In the genomic region with DNA sequence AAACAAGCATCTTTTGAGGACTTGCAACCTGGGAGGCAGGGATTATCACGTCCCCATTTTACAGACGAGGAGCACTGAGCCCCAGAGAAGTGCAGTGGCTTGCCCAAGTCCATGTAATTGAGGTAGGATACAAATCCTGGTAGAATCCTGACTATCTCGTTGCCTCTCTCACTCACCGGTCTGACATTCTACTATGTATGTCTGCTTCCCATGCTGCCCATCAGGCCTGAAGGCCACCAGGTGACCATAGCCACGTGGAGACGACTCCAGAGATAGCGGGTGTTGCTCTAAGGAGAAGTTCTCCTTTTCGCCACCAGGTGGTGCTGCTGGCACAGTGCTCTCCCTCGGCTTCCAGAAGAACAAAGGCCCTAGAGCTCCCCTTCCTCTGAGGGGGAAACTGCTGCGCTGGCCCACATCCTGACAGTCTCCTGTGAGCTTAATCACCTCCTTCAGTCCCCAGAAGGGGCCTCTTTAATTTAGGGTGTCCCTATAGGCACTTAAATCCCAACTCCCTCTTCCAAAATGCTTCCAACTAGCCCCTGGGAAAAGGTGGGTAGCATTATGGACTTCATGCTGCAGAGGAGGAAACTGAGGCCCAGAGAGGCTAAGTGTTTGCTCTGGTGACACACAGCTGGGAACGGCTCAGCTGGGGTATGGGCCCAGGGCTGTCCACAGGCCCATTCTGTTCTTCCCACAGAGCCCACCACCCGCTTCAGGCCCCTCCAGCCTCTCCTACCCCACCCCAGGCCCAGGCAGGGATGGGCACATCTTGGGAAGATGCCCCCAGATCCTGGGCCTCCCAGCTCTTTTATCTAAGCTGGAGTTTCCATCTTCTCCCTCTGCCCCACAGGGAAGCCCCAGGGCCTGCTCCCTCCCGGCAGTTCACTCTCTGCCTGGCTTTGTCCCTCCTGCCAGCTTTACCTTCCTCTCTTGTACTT, we compare ENCODE assay signal across 8 cellular contexts. TPM values are rescaled to one million over a fixed set of nuclear protein-coding genes. Genes with fewer than 3 reads are reported as not detected.
DNase-seq lines count a peak whose midpoint lies in the region; ATAC-seq and TF ChIP-seq lines count a peak whose summit lies in the region.

No MANE protein-coding gene starts in this region.

- H3K18ac ChIP-seq in mesenchymal stem cell (ENCODE audit: low read depth in 1 of 2, low read length in 2 of 2) = peak overlapping the region in 1 of 2 experiments; percentile 5

- H3K4me2 ChIP-seq in mesenchymal stem cell (ENCODE audit: low read length, poor library complexity, severe bottlenecking) = no peak overlapping the region

- H3K4me1 Mint-ChIP-seq in activated CD4-positive, alpha-beta memory T cell treated with anti-CD3 and anti-CD28 coated beads for 36 hours (ENCODE audit: low read depth) = peaks cover 41% of the 10 kb centered on the region

- 36% methylated on average over 13 of the region's 13 CpGs for WGBS in mesenchymal stem cell

- H3K23ac ChIP-seq in mesenchymal stem cell (ENCODE audit: low read length in 2 of 2) = no peak overlapping the region

- no peak overlapping the region for H2BK5ac ChIP-seq in mesenchymal stem cell (ENCODE audit: low read depth, low read length, poor library complexity, severe bottlenecking)

- peak overlapping the region in 1 of 2 experiments; percentile 1 for H2BK12ac ChIP-seq in mesenchymal stem cell (ENCODE audit: low read length in 2 of 2)

- POLR2A ChIA-PET in AG04450 (lab: Yijun Ruan, JAX) = interaction anchor here (0.5 to 3.5 kb wide), 11 partner anchors 11 to 666 kb away, joined by 3 to 15 read pairs (median 6); a partner anchor contains a TSS
- POLR2A ChIA-PET in activated CD4-positive, alpha-beta memory T cell treated with anti-CD3 and anti-CD28 coated beads for 36 hours (lab: Charles Lee) = interaction anchor here (0.7 to 2.8 kb wide), 18 partner anchors 12 to 203 kb away, joined by 3 to 25 read pairs (median 4); a partner anchor contains a TSS

- H3K27ac ChIP-seq in AG04450 (ENCODE audit: low read depth, low read length) = peak overlapping the region; percentile 89
- no peak overlapping the region for H3K27ac ChIP-seq in mesenchymal stem cell (ENCODE audit: low read length, poor library complexity, severe bottlenecking)

- H3K9me3 Mint-ChIP-seq in activated CD4-positive, alpha-beta memory T cell treated with anti-CD3 and anti-CD28 coated beads for 36 hours = no peaks in the 10 kb centered on the region

- no peak overlapping the region for H2BK15ac ChIP-seq in mesenchymal stem cell (ENCODE audit: low read depth, poor library complexity, severe bottlenecking)

- H2AFZ ChIP-seq in mesenchymal stem cell (ENCODE audit: low read depth, low read length) = no peak overlapping the region

- H3K27me3 Mint-ChIP-seq in activated CD4-positive, alpha-beta memory T cell treated with anti-CD3 and anti-CD28 coated beads for 36 hours = no peaks in the 10 kb centered on the region

- H3K4ac ChIP-seq in mesenchymal stem cell (ENCODE audit: low read depth in 1 of 2, low read length in 2 of 2) = peak overlapping the region in 1 of 2 experiments; percentile 47

- peak overlapping the region; percentile 37 for H3K9ac ChIP-seq in mesenchymal stem cell (ENCODE audit: low read length)

- no peaks in the 10 kb centered on the region for H3K79me1 ChIP-seq in mesenchymal stem cell (replicated peaks; ENCODE audit: low read length, poor library complexity, severe bottlenecking)

- no peaks in the 10 kb centered on the region for H3K9me3 ChIP-seq in AG04450 (ENCODE audit: control insufficient read depth, insufficient read depth, low read length)
- no peaks in the 10 kb centered on the region for H3K9me3 ChIP-seq in mesenchymal stem cell (ENCODE audit: control insufficient read depth, low read length)

- intact Hi-C loops in activated CD4-positive, alpha-beta memory T cell treated with anti-CD3 and anti-CD28 coated beads for 36 hours (cut with micrococcal nuclease) = loop anchor here (1.0 to 5.0 kb wide), 6 partner anchors 13 to 278 kb away; a partner anchor contains a TSS

- peak overlapping the region; percentile 17 for H3K4me3 Mint-ChIP-seq in activated CD4-positive, alpha-beta memory T cell treated with anti-CD3 and anti-CD28 coated beads for 36 hours

- peak overlapping the region; percentile 69 for H2AK5ac ChIP-seq in mesenchymal stem cell (ENCODE audit: low read length, severe bottlenecking)

- H3K27me3 ChIP-seq in AG04450 (ENCODE audit: control insufficient read depth, insufficient read depth, low read length) = peaks cover 20% of the 10 kb centered on the region
- H3K27me3 ChIP-seq in mesenchymal stem cell (ENCODE audit: control insufficient read depth in 1 of 2, insufficient read depth in 1 of 2, low read length in 2 of 2) = peaks cover under 1 to 38% of the 10 kb centered on the region in 2 experiments

- H3K4me1 ChIP-seq in mesenchymal stem cell (ENCODE audit: control insufficient read depth, insufficient read depth, low read depth, low read length) = peaks cover 22% of the 10 kb centered on the region

- H3K36me3 Mint-ChIP-seq in activated CD4-positive, alpha-beta memory T cell treated with anti-CD3 and anti-CD28 coated beads for 36 hours = no peaks in the 10 kb centered on the region

- H2BK120ac ChIP-seq in mesenchymal stem cell (ENCODE audit: low read depth, low read length) = no peak overlapping the region

- ATAC-seq in GM18907 (IDR thresholded peaks at IDR 0.05; ENCODE audit: unreplicated experiment) (peak; percentile 54), HG03565 (IDR thresholded peaks at IDR 0.05; ENCODE audit: unreplicated experiment) (peak; percentile 48)

- H3K4me3 ChIP-seq in AG04450 (ENCODE audit: low read depth, low read length) = no peak overlapping the region
- H3K4me3 ChIP-seq in mesenchymal stem cell (ENCODE audit: insufficient read depth in 1 of 2, low read depth in 1 of 2, low read length in 2 of 2) = peak overlapping the region in 1 of 2 experiments; percentile 57

- no peak overlapping the region for H4K91ac ChIP-seq in mesenchymal stem cell (ENCODE audit: low read length)

- TF ChIP-seq CTCF in AG04450 (IDR thresholded peaks at IDR 0.05; ENCODE audit: low read depth, low read length) = peak; percentile 95

- H3K14ac ChIP-seq in mesenchymal stem cell (ENCODE audit: low read length in 2 of 2) = peak overlapping the region in 1 of 2 experiments; percentile 9

- H4K8ac ChIP-seq in mesenchymal stem cell (ENCODE audit: low read length) = no peak overlapping the region

- DNase-seq in AG04450 (ENCODE audit: low read depth, low spot score) (no peak), NCI-H748 treated with DMSO at 0.1 percent for 48 hours (lab: John Stamatoyannopoulos, UW) (peak; percentile 66), mesenchymal stem cell (peak; percentile 86)
- peak; percentile 94 for DNase-seq in activated CD4-positive, alpha-beta memory T cell treated with anti-CD3 and anti-CD28 coated beads for 36 hours
- peak; percentile 82 for DNase-seq in effector CD8-positive, alpha-beta T cell (lab: John Stamatoyannopoulos, UW)
- peak; percentile 60 to 72 for DNase-seq in stimulated activated CD8-positive, alpha-beta memory T cell treated with anti-CD3 and anti-CD28 coated beads, Interleukin-15, amount 100 ng/mL, for 4 hours (ENCODE audit: low read depth in 2 of 2)

- H3K27ac Mint-ChIP-seq in activated CD4-positive, alpha-beta memory T cell treated with anti-CD3 and anti-CD28 coated beads for 36 hours = peak overlapping the region; percentile 87

- CTCF ChIA-PET in AG04450 (lab: Charles Lee) = interaction anchor here (0.6 to 7.0 kb wide), 35 partner anchors 9 to 730 kb away, joined by 3 to 205 read pairs (median 5); a partner anchor contains a TSS
- CTCF ChIA-PET in activated CD4-positive, alpha-beta memory T cell treated with anti-CD3 and anti-CD28 coated beads for 36 hours (lab: Charles Lee) = interaction anchor here (0.6 to 8.0 kb wide), 39 partner anchors 9 to 277 kb away, joined by 3 to 223 read pairs (median 13); a partner anchor contains a TSS

- H3K36me3 ChIP-seq in mesenchymal stem cell (ENCODE audit: control insufficient read depth in 1 of 2, insufficient read depth in 2 of 2, low read depth in 1 of 2, low read length in 2 of 2) = no peaks in the 10 kb centered on the region

RNA-seq across cellular contexts. Expression of a gene that starts 6.4 kb away (rescaled TPM):
- not detected in 2 replicates for polyA plus RNA-seq in AG04450 (2011; rRNA removed)
- polyA minus RNA-seq in AG04450 (2011; rRNA and poly(A)+ RNA removed) = not detected in 2 replicates
- total RNA-seq in activated CD4-positive, alpha-beta memory T cell treated with anti-CD3 and anti-CD28 coated beads for 36 hours = under 1 TPM in 1 of 2 experiments, not detected in 1; 0.15 TPM
- not detected for polyA plus RNA-seq in mesenchymal stem cell (2013, experiment 1 of 2)
- polyA plus RNA-seq in mesenchymal stem cell (2013, experiment 2 of 2) = not detected

RNA-seq across cellular contexts. Expression of a gene that starts 9.8 kb away (rescaled TPM):
- polyA plus RNA-seq in AG04450 (2011; rRNA removed) = not detected in 2 replicates
- polyA minus RNA-seq in AG04450 (2011; rRNA and poly(A)+ RNA removed) = not detected in 2 replicates
- not detected for total RNA-seq in activated CD4-positive, alpha-beta memory T cell treated with anti-CD3 and anti-CD28 coated beads for 36 hours
- polyA plus RNA-seq in mesenchymal stem cell (2013, experiment 1 of 2) = not detected
- polyA plus RNA-seq in mesenchymal stem cell (2013, experiment 2 of 2) = not detected

RNA-seq across cellular contexts. Expression of a gene that starts 18.7 kb away (rescaled TPM):
- 0.35 and 0.48 TPM in 2 replicates for polyA plus RNA-seq in AG04450 (2011; rRNA removed)
- polyA minus RNA-seq in AG04450 (2011; rRNA and poly(A)+ RNA removed) = 0.55 TPM in 1 of 2 replicates, not detected in the other
- 1 to 10 TPM; 5.1 to 5.9 TPM for total RNA-seq in activated CD4-positive, alpha-beta memory T cell treated with anti-CD3 and anti-CD28 coated beads for 36 hours
- 1.2 TPM for polyA plus RNA-seq in mesenchymal stem cell (2013, experiment 1 of 2)
- polyA plus RNA-seq in mesenchymal stem cell (2013, experiment 2 of 2) = 1.3 TPM

RNA-seq across cellular contexts. Expression of a gene that starts 32.9 kb away (rescaled TPM):
- polyA plus RNA-seq in AG04450 (2011; rRNA removed) = 2.6 and 4.4 TPM in 2 replicates
- polyA minus RNA-seq in AG04450 (2011; rRNA and poly(A)+ RNA removed) = 1.4 and 4.7 TPM in 2 replicates
- total RNA-seq in activated CD4-positive, alpha-beta memory T cell treated with anti-CD3 and anti-CD28 coated beads for 36 hours = 10 to 100 TPM; 43.9 to 47.2 TPM
- polyA plus RNA-seq in mesenchymal stem cell (2013, experiment 1 of 2) = 16.7 TPM
- polyA plus RNA-seq in mesenchymal stem cell (2013, experiment 2 of 2) = 15.9 TPM

RNA-seq across cellular contexts. Expression of a gene that starts 35.8 kb away (rescaled TPM):
- polyA plus RNA-seq in AG04450 (2011; rRNA removed) = 16.4 and 21.4 TPM in 2 replicates
- 23.7 and 27.5 TPM in 2 replicates for polyA minus RNA-seq in AG04450 (2011; rRNA and poly(A)+ RNA removed)
- 100 to 1,000 TPM; 177 to 178 TPM for total RNA-seq in activated CD4-positive, alpha-beta memory T cell treated with anti-CD3 and anti-CD28 coated beads for 36 hours
- polyA plus RNA-seq in mesenchymal stem cell (2013, experiment 1 of 2) = 12.5 TPM
- 13.0 TPM for polyA plus RNA-seq in mesenchymal stem cell (2013, experiment 2 of 2)
